ENCODE assay signal across 14 cellular contexts in the genomic region with DNA sequence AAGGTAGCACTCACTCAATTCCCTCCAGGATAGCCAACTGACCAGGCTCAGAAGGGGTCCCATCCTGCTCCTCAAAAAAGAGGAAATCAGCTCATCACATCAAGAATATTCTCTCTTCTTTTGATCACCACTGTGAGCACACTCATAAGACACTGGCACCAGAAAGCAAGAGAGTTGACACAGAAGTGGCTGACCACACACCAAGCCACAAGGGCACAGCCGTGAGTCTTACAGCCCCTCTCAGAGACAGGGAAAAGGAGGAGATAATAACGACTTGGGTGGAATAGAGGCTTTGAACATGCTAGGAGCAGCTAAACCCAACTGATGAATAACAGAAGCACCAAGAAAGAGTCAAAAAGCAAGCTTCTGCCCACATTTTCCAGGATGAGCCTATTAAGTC.
DNase-seq lines count a peak whose midpoint lies in the region; ATAC-seq and TF ChIP-seq lines count a peak whose summit lies in the region.
"Had no signal": no experiment of that assay in that cellular context is flagged by ENCODE, and none has a peak within 500 bp of the region (broad histone marks: within the 10 kb centered on the region; RNA-seq: fewer than 3 reads in every experiment).

No MANE protein-coding gene starts in this region.

- DNase-seq in CD8-positive, alpha-beta memory T cell: no peak
- DNase-seq in DND-41 (peak; percentile 51), type B pancreatic cell (ENCODE audit: extremely low spot score, unreplicated experiment) (no peak)
- DNase-seq in activated T-helper 1 cell treated with anti-CD3 and anti-CD28 coated beads, Interleukin-12 subunit alpha, Interleukin-12 subunit beta, Interleukin-2, Interleukin-4 antibody, amounts not matched to agents 30 ng/mL and 10 ng/mL and 1 ng/mL, durations not matched to agents 14 hours and 24 hours and 36 hours (ENCODE audit: low spot score): no peak
- no peak for DNase-seq in natural killer cell treated with Interleukin-12 subunit alpha and Interleukin-12 subunit beta and Interleukin-15 and Interleukin-18, amount 100 ng/mL, for 72 hours (ENCODE audit: low spot score)
- DNase-seq in NK-92 treated with Interleukin-12 subunit alpha and Interleukin-12 subunit beta, amount 100 ng/mL, for 24 hours (lab: John Stamatoyannopoulos, UW): no peak
- DNase-seq: BE2C; CD8-positive, alpha-beta T cell; KBM-7; NCI-H1105; NCI-H187; Right ventricle myocardium superior had no signal

- H3K4me1 Mint-ChIP-seq in CD8-positive, alpha-beta memory T cell: peaks cover 48 to 71% (median 63%) of the 10 kb centered on the region in 3 donors
- peaks cover 43% of the 10 kb centered on the region for H3K4me1 Mint-ChIP-seq in activated T-helper 1 cell treated with anti-CD3 and anti-CD28 coated beads, Interleukin-12 subunit alpha, Interleukin-12 subunit beta, Interleukin-2, Interleukin-4 antibody, amounts not matched to agents 30 ng/mL and 10 ng/mL and 1 ng/mL, durations not matched to agents 14 hours and 24 hours and 36 hours (ENCODE audit: low read depth)
- H3K4me1 Mint-ChIP-seq in natural killer cell treated with Interleukin-12 subunit alpha and Interleukin-12 subunit beta and Interleukin-15 and Interleukin-18, amount 100 ng/mL, for 72 hours (ENCODE audit: low read depth in 2 of 2): peaks cover 43 to 48% of the 10 kb centered on the region in 2 donors
- H3K4me1 Mint-ChIP-seq in type B pancreatic cell (ENCODE audit: unreplicated experiment): no peaks in the 10 kb centered on the region

- H3K27ac Mint-ChIP-seq in CD8-positive, alpha-beta memory T cell: peak overlapping the region in 6 of 8 donors; percentile 3 to 89 (median 30)
- H3K27ac Mint-ChIP-seq in activated T-helper 1 cell treated with anti-CD3 and anti-CD28 coated beads, Interleukin-12 subunit alpha, Interleukin-12 subunit beta, Interleukin-2, Interleukin-4 antibody, amounts not matched to agents 30 ng/mL and 10 ng/mL and 1 ng/mL, durations not matched to agents 14 hours and 24 hours and 36 hours: peak overlapping the region; percentile 19
- peak overlapping the region; percentile 0 to 71 for H3K27ac Mint-ChIP-seq in natural killer cell treated with Interleukin-12 subunit alpha and Interleukin-12 subunit beta and Interleukin-15 and Interleukin-18, amount 100 ng/mL, for 72 hours
- H3K27ac Mint-ChIP-seq in type B pancreatic cell: no peak overlapping the region
- H3K27ac Mint-ChIP-seq: CD8-positive, alpha-beta T cell had no signal

- no peak for TF ChIP-seq CTCF in DND-41 (IDR thresholded peaks at IDR 0.05; ENCODE audit: borderline replicate concordance, extremely low read depth, low read length, poor library complexity, severe bottlenecking)
- TF ChIP-seq CTCF in type B pancreatic cell (conservative IDR thresholded peaks at IDR 0.05): no peak

- H4K20me1 ChIP-seq in DND-41 (ENCODE audit: insufficient read depth, low read length): no peaks in the 10 kb centered on the region

- H3K4me1 ChIP-seq in CD8-positive, alpha-beta memory T cell (ENCODE audit: insufficient read depth, low read length): peaks cover 42% of the 10 kb centered on the region
- peaks cover 38% of the 10 kb centered on the region for H3K4me1 ChIP-seq in DND-41 (ENCODE audit: insufficient read depth, low read length)
- H3K4me1 ChIP-seq: BE2C had no signal

- no peak overlapping the region for H3K27ac ChIP-seq in CD8-positive, alpha-beta memory T cell (ENCODE audit: low read depth, low read length)
- no peak overlapping the region for H3K27ac ChIP-seq in DND-41 (ENCODE audit: low read length)

- intact Hi-C loops in activated T-helper 1 cell treated with anti-CD3 and anti-CD28 coated beads, Interleukin-12 subunit alpha, Interleukin-12 subunit beta, Interleukin-2, Interleukin-4 antibody, amounts not matched to agents 30 ng/mL and 10 ng/mL and 1 ng/mL, durations not matched to agents 14 hours and 24 hours and 36 hours (cut with micrococcal nuclease): no loop called here

- peak; percentile 79 for ATAC-seq in DND-41 (ENCODE audit: insufficient read depth, low read depth)
- ATAC-seq in natural killer cell treated with Interleukin-12 subunit alpha and Interleukin-12 subunit beta and Interleukin-15 and Interleukin-18, amount 100 ng/mL, for 72 hours: peak; percentile 63 to 82
- no peak for ATAC-seq in GM19035 (IDR thresholded peaks at IDR 0.05; ENCODE audit: unreplicated experiment)
- ATAC-seq: CD8-positive, alpha-beta T cell; Panc1 had no signal

- H3K4me3 ChIP-seq in CD8-positive, alpha-beta memory T cell (ENCODE audit: low read length): no peak overlapping the region
- H3K4me3 ChIP-seq in DND-41 (ENCODE audit: low read depth in 1 of 2, low read length in 2 of 2): no peak overlapping the region

- H3K9ac ChIP-seq in DND-41 (ENCODE audit: low read depth, low read length): no peak overlapping the region

- no peaks in the 10 kb centered on the region for H3K27me3 ChIP-seq in CD8-positive, alpha-beta memory T cell (ENCODE audit: insufficient read depth, low read length, poor library complexity, severe bottlenecking)
- H3K27me3 ChIP-seq in DND-41 (ENCODE audit: insufficient read depth, low read length, poor library complexity): no peaks in the 10 kb centered on the region

- no peak overlapping the region for H3K4me2 ChIP-seq in DND-41 (ENCODE audit: insufficient read depth, low read length)

- no peaks in the 10 kb centered on the region for H3K9me3 Mint-ChIP-seq in CD8-positive, alpha-beta memory T cell
- peaks cover 11% of the 10 kb centered on the region for H3K9me3 Mint-ChIP-seq in activated T-helper 1 cell treated with anti-CD3 and anti-CD28 coated beads, Interleukin-12 subunit alpha, Interleukin-12 subunit beta, Interleukin-2, Interleukin-4 antibody, amounts not matched to agents 30 ng/mL and 10 ng/mL and 1 ng/mL, durations not matched to agents 14 hours and 24 hours and 36 hours
- H3K9me3 Mint-ChIP-seq in natural killer cell treated with Interleukin-12 subunit alpha and Interleukin-12 subunit beta and Interleukin-15 and Interleukin-18, amount 100 ng/mL, for 72 hours: peaks cover 7% of the 10 kb centered on the region
- H3K9me3 Mint-ChIP-seq in type B pancreatic cell: no peaks in the 10 kb centered on the region
- H3K9me3 Mint-ChIP-seq: CD8-positive, alpha-beta T cell had no signal

- H3K9me3 ChIP-seq in CD8-positive, alpha-beta memory T cell (ENCODE audit: low read length): no peaks in the 10 kb centered on the region
- peaks cover 5% of the 10 kb centered on the region for H3K9me3 ChIP-seq in DND-41 (ENCODE audit: insufficient read depth, low read length, severe bottlenecking)
- H3K9me3 ChIP-seq: BE2C had no signal

- peak overlapping the region in 2 of 7 donors; percentile 5 to 6 for H3K4me3 Mint-ChIP-seq in CD8-positive, alpha-beta memory T cell
- no peak overlapping the region for H3K4me3 Mint-ChIP-seq in activated T-helper 1 cell treated with anti-CD3 and anti-CD28 coated beads, Interleukin-12 subunit alpha, Interleukin-12 subunit beta, Interleukin-2, Interleukin-4 antibody, amounts not matched to agents 30 ng/mL and 10 ng/mL and 1 ng/mL, durations not matched to agents 14 hours and 24 hours and 36 hours
- peak overlapping the region; percentile 2 for H3K4me3 Mint-ChIP-seq in natural killer cell treated with Interleukin-12 subunit alpha and Interleukin-12 subunit beta and Interleukin-15 and Interleukin-18, amount 100 ng/mL, for 72 hours
- no peak overlapping the region for H3K4me3 Mint-ChIP-seq in type B pancreatic cell
- H3K4me3 Mint-ChIP-seq: CD8-positive, alpha-beta T cell had no signal

- H3K36me3 ChIP-seq in CD8-positive, alpha-beta memory T cell (ENCODE audit: insufficient read depth, low read length): no peaks in the 10 kb centered on the region
- H3K36me3 ChIP-seq in DND-41 (ENCODE audit: insufficient read depth, low read length): no peaks in the 10 kb centered on the region
- H3K36me3 ChIP-seq: BE2C had no signal

- H3K27me3 Mint-ChIP-seq in CD8-positive, alpha-beta memory T cell: no peaks in the 10 kb centered on the region
- H3K27me3 Mint-ChIP-seq in activated T-helper 1 cell treated with anti-CD3 and anti-CD28 coated beads, Interleukin-12 subunit alpha, Interleukin-12 subunit beta, Interleukin-2, Interleukin-4 antibody, amounts not matched to agents 30 ng/mL and 10 ng/mL and 1 ng/mL, durations not matched to agents 14 hours and 24 hours and 36 hours (ENCODE audit: insufficient read depth): no peaks in the 10 kb centered on the region
- no peaks in the 10 kb centered on the region for H3K27me3 Mint-ChIP-seq in natural killer cell treated with Interleukin-12 subunit alpha and Interleukin-12 subunit beta and Interleukin-15 and Interleukin-18, amount 100 ng/mL, for 72 hours
- peaks cover 14% of the 10 kb centered on the region for H3K27me3 Mint-ChIP-seq in type B pancreatic cell

- H2AFZ ChIP-seq in DND-41 (ENCODE audit: low read depth, low read length): no peak overlapping the region

- H3K79me2 ChIP-seq in DND-41 (ENCODE audit: insufficient read depth, low read length): no peaks in the 10 kb centered on the region

- POLR2A ChIA-PET in CD8-positive, alpha-beta memory T cell (lab: Charles Lee): no interaction called here

- CTCF ChIA-PET in CD8-positive, alpha-beta memory T cell (lab: Charles Lee): no interaction called here

- H3K36me3 Mint-ChIP-seq in CD8-positive, alpha-beta memory T cell: peaks cover 0 to 9% (median 1%) of the 10 kb centered on the region in 3 donors
- peaks cover 7% of the 10 kb centered on the region for H3K36me3 Mint-ChIP-seq in activated T-helper 1 cell treated with anti-CD3 and anti-CD28 coated beads, Interleukin-12 subunit alpha, Interleukin-12 subunit beta, Interleukin-2, Interleukin-4 antibody, amounts not matched to agents 30 ng/mL and 10 ng/mL and 1 ng/mL, durations not matched to agents 14 hours and 24 hours and 36 hours (ENCODE audit: low read depth)
- H3K36me3 Mint-ChIP-seq in natural killer cell treated with Interleukin-12 subunit alpha and Interleukin-12 subunit beta and Interleukin-15 and Interleukin-18, amount 100 ng/mL, for 72 hours: no peaks in the 10 kb centered on the region
- H3K36me3 Mint-ChIP-seq in type B pancreatic cell: no peaks in the 10 kb centered on the region
- H3K36me3 Mint-ChIP-seq: CD8-positive, alpha-beta T cell had no signal
